Comparison of ENCODE assay signal across 10 cellular contexts in the genomic region with DNA sequence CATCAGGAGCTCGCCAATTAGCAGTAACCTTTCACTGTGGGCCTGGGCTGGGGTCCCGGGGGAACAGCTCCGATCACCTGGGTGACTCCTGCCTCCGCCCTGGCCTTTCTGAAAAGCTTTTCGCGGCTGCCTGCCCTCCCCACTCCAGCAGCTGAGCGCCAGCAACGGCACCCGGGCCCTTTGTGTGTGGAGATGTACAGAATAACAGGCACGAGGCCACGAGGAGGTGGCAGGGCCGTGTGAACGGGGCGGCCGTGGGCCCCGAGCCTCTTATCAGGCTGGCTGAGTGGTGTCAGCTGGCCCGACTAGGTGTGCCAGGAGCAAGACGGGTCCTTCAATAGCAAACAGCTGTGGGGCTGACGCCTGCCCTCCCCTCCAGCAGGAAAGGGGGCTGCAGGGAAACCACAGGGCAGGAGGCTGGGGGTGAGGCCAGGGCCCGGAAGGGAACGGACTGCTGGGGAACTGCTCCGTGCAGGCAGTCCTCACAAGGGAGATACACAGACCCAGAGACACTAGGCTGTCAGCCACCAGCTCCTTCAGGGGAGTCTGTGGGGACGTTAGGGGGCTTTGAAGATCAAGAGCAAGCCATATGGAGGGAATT. TPM values are rescaled to one million over a fixed set of nuclear protein-coding genes. Genes with fewer than 3 reads are reported as not detected.
DNase-seq lines count a peak whose midpoint lies in the region; ATAC-seq, FAIRE-seq and TF ChIP-seq lines count a peak whose summit lies in the region.
"Had no signal": no experiment of that assay in that cellular context is flagged by ENCODE, and none has a peak within 500 bp of the region (broad histone marks: within the 10 kb centered on the region; RNA-seq: fewer than 3 reads in every experiment).

No MANE protein-coding gene starts in this region.

- no peaks in the 10 kb centered on the region for H3K27me3 ChIP-seq in pancreas

- H3K4me3 ChIP-seq in pancreas: no peak overlapping the region
- H3K4me3 ChIP-seq: prostate gland had no signal

- H3K9me3 ChIP-seq in pancreas: no peaks in the 10 kb centered on the region
- H3K9me3 ChIP-seq: prostate gland had no signal

- DNase-seq in NCI-H748 (lab: John Stamatoyannopoulos, UW; ENCODE audit: unreplicated experiment): peak; percentile 68
- DNase-seq in NCI-H748 treated with DMSO at 0.1 percent for 48 hours (lab: John Stamatoyannopoulos, UW): no peak
- DNase-seq in NCI-H2171 treated with DMSO at 0.1 percent for 48 hours (lab: John Stamatoyannopoulos, UW): peak; percentile 99
- peak; percentile 58 to 88 (median 72) for DNase-seq in pancreas
- no peak for DNase-seq in medulla oblongata (ENCODE audit: extremely low spot score)
- DNase-seq in stimulated activated CD4-positive, alpha-beta T cell treated with anti-CD3 and anti-CD28 coated beads, Interleukin-2, amount 100 ng/mL, for 48 hours: no peak
- DNase-seq: HFFc6 had no signal

- no peak for FAIRE-seq in pancreas (lab: Jason Lieb, UNC)

- peaks cover 14% of the 10 kb centered on the region for H3K36me3 Mint-ChIP-seq in dendritic cell treated with granulocyte-macrophage colony-stimulating factor and Interleukin-4, amounts not matched to agents 40 ng/mL and 50 ng/mL, for 4 days (ENCODE audit: low read depth)

- ATAC-seq in pancreas (peak; percentile 65 to 80 (median 72)), GM18858 (IDR thresholded peaks at IDR 0.05; ENCODE audit: unreplicated experiment) (no peak)

- H3K27me3 Mint-ChIP-seq in dendritic cell treated with granulocyte-macrophage colony-stimulating factor and Interleukin-4, amounts not matched to agents 40 ng/mL and 50 ng/mL, for 4 days: peaks cover 14% of the 10 kb centered on the region

- H3K9me3 Mint-ChIP-seq in dendritic cell treated with granulocyte-macrophage colony-stimulating factor and Interleukin-4, amounts not matched to agents 40 ng/mL and 50 ng/mL, for 4 days: no peaks in the 10 kb centered on the region
- H3K9me3 Mint-ChIP-seq: HFFc6 had no signal

- H3K27ac Mint-ChIP-seq in dendritic cell treated with granulocyte-macrophage colony-stimulating factor and Interleukin-4, amounts not matched to agents 40 ng/mL and 50 ng/mL, for 4 days: peak overlapping the region; percentile 85
- H3K27ac Mint-ChIP-seq: HFFc6 had no signal

- no peak for TF ChIP-seq CTCF in pancreas (IDR thresholded peaks at IDR 0.05)

- no peaks in the 10 kb centered on the region for H3K36me3 ChIP-seq in pancreas
- H3K36me3 ChIP-seq: prostate gland had no signal

- 31% methylated on average over 23 of the region's 23 CpGs for WGBS in pancreas, 2 donors

- H3K4me1 ChIP-seq in pancreas: peaks cover 4 to 41% (median 18%) of the 10 kb centered on the region in 3 donors
- H3K4me1 ChIP-seq: prostate gland had no signal

- H3K27ac ChIP-seq in pancreas: no peak overlapping the region
- H3K27ac ChIP-seq: prostate gland had no signal

- H3K4me1 Mint-ChIP-seq in dendritic cell treated with granulocyte-macrophage colony-stimulating factor and Interleukin-4, amounts not matched to agents 40 ng/mL and 50 ng/mL, for 4 days (ENCODE audit: low read depth): peaks cover 62% of the 10 kb centered on the region

- no peak overlapping the region for H3K4me3 Mint-ChIP-seq in dendritic cell treated with granulocyte-macrophage colony-stimulating factor and Interleukin-4, amounts not matched to agents 40 ng/mL and 50 ng/mL, for 4 days
- H3K4me3 Mint-ChIP-seq: HFFc6 had no signal

- intact Hi-C loops in dendritic cell treated with granulocyte-macrophage colony-stimulating factor and Interleukin-4, amounts not matched to agents 40 ng/mL and 50 ng/mL, for 4 days (cut with micrococcal nuclease): no loop called here
- intact Hi-C loops in pancreas (cut with DNase I): loop anchor here in 1 of 3 donors (10.0 kb wide), 1 partner anchor 116 kb away; no protein-coding TSS in a partner anchor

RNA-seq across cellular contexts. Expression of a gene that starts 56.7 kb away (rescaled TPM):
- 10 to 100 TPM in 4 of 6 donors, 1 to 10 TPM in 2; 8.7 to 14.5 (median 10.2) TPM for total RNA-seq in pancreas
- polyA plus RNA-seq in pancreas: 10 to 100 TPM; 10.2 to 13.2 TPM

Comparison
In these comparisons a context has a peak if more than half of its experiments do, and no peak if none do; other contexts are left out.
1. DNase-seq: peak in NCI-H748 (single experiment), NCI-H2171 treated with DMSO at 0.1 percent for 48 hours (single experiment) and pancreas (6 of 6); none in NCI-H748 treated with DMSO at 0.1 percent for 48 hours (single experiment), medulla oblongata (single experiment) and stimulated activated CD4-positive, alpha-beta T cell treated with anti-CD3 and anti-CD28 coated beads, Interleukin-2, amount 100 ng/mL, for 48 hours (0 of 2).